21 cellular contexts compared by ENCODE assay signal in genomic region chr1:177137814-177138213, GRCh38. TPM values are rescaled to one million over a fixed set of nuclear protein-coding genes. Genes with fewer than 3 reads are reported as not detected.
DNase-seq lines count a peak whose midpoint lies in the region; ATAC-seq, FAIRE-seq and TF ChIP-seq lines count a peak whose summit lies in the region.
"Had no signal": no experiment of that assay in that cellular context is flagged by ENCODE, and none has a peak within 500 bp of the region (broad histone marks: within the 10 kb centered on the region; RNA-seq: fewer than 3 reads in every experiment).

No MANE protein-coding gene starts in this region.

- no peak overlapping the region for H2BK5ac ChIP-seq in H1 (ENCODE audit: low read depth, low read length)

- H2BK120ac ChIP-seq in H1 (replicated peaks; ENCODE audit: low read depth, low read length) = no peak overlapping the region

- 56% methylated on average over 1 of the region's 1 CpG; no CpG with 5 or more reads in 1 of the 2 experiments for WGBS in H1 (ENCODE audit: extremely low coverage in 1 of 2, insufficient coverage in 1 of 2, insufficient read length in 1 of 2, insufficient replicate concordance in 2 of 2, low coverage in 1 of 2, low lambda C conversion rate in 2 of 2, missing lambda C conversion rate in 1 of 2), 2 experiments

- dilution Hi-C loops in keratinocyte (cut with MboI; ENCODE audit: extremely low pct_ligation_motif_present, low sequenced_read_pairs) = no loop called here

- no peak for TF ChIP-seq POLR2A in H1 (IDR thresholded peaks at IDR 0.05; ENCODE audit: control extremely low read depth in 1 of 2, low read depth in 2 of 2, low read length in 2 of 2)

- no peak overlapping the region for H3K9ac ChIP-seq in BLaER1 treated with 17β-estradiol and CSF1 and Interleukin-3, amounts not matched to agents 10 nM and 100 nM
- H3K9ac ChIP-seq in Loucy (ENCODE audit: low read depth, low read length, poor library complexity, severe bottlenecking) (no peak overlapping the region), H1 (replicated peaks in 1 of 4; ENCODE audit: extremely low read depth in 1 of 4, low read depth in 3 of 4, low read length in 3 of 4) (no peak overlapping the region), keratinocyte (ENCODE audit: control insufficient read depth, extremely low read depth, insufficient read depth, low read length) (no peak overlapping the region)

- DNase-seq in H1 (ENCODE audit: low read depth in 1 of 2, low spot score in 2 of 2) = no peak
- DNase-seq in keratinocyte (ENCODE audit: low read depth, low spot score) = no peak
- no peak for DNase-seq in upper lobe of right lung
- DNase-seq in NCI-H2081 (lab: John Stamatoyannopoulos, UW) = no peak
- DNase-seq in SKM-1 (lab: John Stamatoyannopoulos, UW; ENCODE audit: unreplicated experiment) = no peak
- DNase-seq: DMS53, GDM1, IMR-90, MV-4-11, NCI-H1417, NCI-H1694 treated with DMSO at 0.1 percent for 48 hours, NCI-H774, OCI-M1, SJCRH30 had no signal

- H3K79me2 ChIP-seq in Loucy (ENCODE audit: insufficient read depth, low read length) (no peaks in the 10 kb centered on the region), H1 (ENCODE audit: control insufficient read depth in 1 of 2, insufficient read depth in 2 of 2, low read length in 2 of 2) (no peaks in the 10 kb centered on the region), keratinocyte (ENCODE audit: control insufficient read depth, insufficient read depth, low read length) (no peaks in the 10 kb centered on the region)

- CTCF ChIA-PET in H1 (lab: Charles Lee; ENCODE audit: partially characterized antibody) = interaction anchor here (0.5 to 3.2 kb wide), 31 partner anchors 8 to 1126 kb away, joined by 3 to 19 read pairs (median 4); partner anchors contain the start of genes ASTN1 and BRINP2

- intact Hi-C loops in upper lobe of right lung (cut with DNase I) = no loop called here

- H3K4me2 ChIP-seq in BLaER1 treated with 17β-estradiol and CSF1 and Interleukin-3, amounts not matched to agents 10 nM and 100 nM = peak overlapping the region in 6 of 11 experiments; percentile 26 to 84 (median 55); a peak in 8 of 22 replicates
- no peak overlapping the region for H3K4me2 ChIP-seq in Loucy (ENCODE audit: low read depth, low read length, poor library complexity, severe bottlenecking)
- no peak overlapping the region for H3K4me2 ChIP-seq in H1 (ENCODE audit: insufficient read depth in 1 of 2, low read depth in 2 of 2, low read length in 2 of 2)
- no peak overlapping the region for H3K4me2 ChIP-seq in keratinocyte (ENCODE audit: control insufficient read depth, extremely low read depth, insufficient read depth, low read depth, low read length)

- no peak overlapping the region for H4K8ac ChIP-seq in H1 (ENCODE audit: extremely low read depth, insufficient read depth, low read length)

- no peaks in the 10 kb centered on the region for H3K79me1 ChIP-seq in H1 (ENCODE audit: low read depth, low read length)

- H3K9me3 ChIP-seq in BLaER1 treated with 17β-estradiol and CSF1 and Interleukin-3, amounts not matched to agents 10 nM and 100 nM (replicated peaks in 1 of 11) = peaks cover 0 to 4% (median 0%) of the 10 kb centered on the region in 11 experiments; a peak in 1 of 22 replicates
- H3K9me3 ChIP-seq in Loucy (ENCODE audit: insufficient read depth, low read depth, low read length) = no peaks in the 10 kb centered on the region
- H3K9me3 ChIP-seq in H1 (ENCODE audit: insufficient read depth in 2 of 2, low read depth in 1 of 2, low read length in 1 of 2) = no peaks in the 10 kb centered on the region
- H3K9me3 ChIP-seq in keratinocyte (ENCODE audit: control insufficient read depth, low read depth, low read length) = no peaks in the 10 kb centered on the region
- H3K9me3 ChIP-seq in upper lobe of right lung = no peaks in the 10 kb centered on the region
- H3K9me3 ChIP-seq: SJCRH30 had no signal

- no peak overlapping the region for H4K5ac ChIP-seq in H1 (ENCODE audit: insufficient read length, low read depth, low read length)

- H3K27ac ChIP-seq in BLaER1 treated with 17β-estradiol and CSF1 and Interleukin-3, amounts not matched to agents 10 nM and 100 nM = no peak overlapping the region
- no peak overlapping the region for H3K27ac ChIP-seq in H1 (ENCODE audit: low read depth, low read length)
- H3K27ac ChIP-seq in keratinocyte (ENCODE audit: control insufficient read depth, insufficient read depth, low read length) = no peak overlapping the region
- H3K27ac ChIP-seq in upper lobe of right lung = no peak overlapping the region
- H3K27ac ChIP-seq: SJCRH30 had no signal

- H3K23me2 ChIP-seq in H1 (ENCODE audit: low read depth, low read length) = no peaks in the 10 kb centered on the region

- peak; percentile 49 to 62 for TF ChIP-seq RAD21 in H1 (IDR thresholded peaks at IDR 0.05 in 1 of 2, conservative IDR thresholded peaks at IDR 0.05 in 1 of 2; ENCODE audit: low read depth in 2 of 2, low read length in 2 of 2)

- H3K4me1 ChIP-seq in BLaER1 treated with 17β-estradiol and CSF1 and Interleukin-3, amounts not matched to agents 10 nM and 100 nM = peaks cover 27 to 79% (median 58%) of the 10 kb centered on the region in 10 experiments
- peaks cover 22% of the 10 kb centered on the region for H3K4me1 ChIP-seq in Loucy (ENCODE audit: insufficient read depth, low read length, poor library complexity, severe bottlenecking)
- H3K4me1 ChIP-seq in H1 (replicated peaks in 1 of 4; ENCODE audit: control insufficient read depth in 3 of 4, insufficient read depth in 4 of 4, low read length in 3 of 4) = peaks cover 0 to 2% (median 1%) of the 10 kb centered on the region in 4 experiments; a peak in 2 of 7 replicates
- H3K4me1 ChIP-seq in keratinocyte (ENCODE audit: control insufficient read depth, extremely low read depth, insufficient read depth, low read length) = no peaks in the 10 kb centered on the region
- H3K4me1 ChIP-seq in upper lobe of right lung = no peaks in the 10 kb centered on the region
- H3K4me1 ChIP-seq: SJCRH30 had no signal

- H3K9me1 ChIP-seq in keratinocyte (ENCODE audit: control insufficient read depth, extremely low read depth, insufficient read depth, low read length) = no peaks in the 10 kb centered on the region

- H3F3A ChIP-seq in Loucy (ENCODE audit: low read depth) = no peaks in the 10 kb centered on the region

- no peak overlapping the region for H2BK15ac ChIP-seq in H1 (ENCODE audit: low read length)

- POLR2A ChIA-PET in H1 (lab: Charles Lee; ENCODE audit: partially characterized antibody) = no interaction called here

- peak; percentile 42 for TF ChIP-seq CTCF in Loucy (conservative IDR thresholded peaks at IDR 0.05; ENCODE audit: low read length)
- peak; percentile 7 to 58 (median 49) for TF ChIP-seq CTCF in H1 (IDR thresholded peaks at IDR 0.05; ENCODE audit: control extremely low read depth in 1 of 3, insufficient read depth in 1 of 3, low read depth in 1 of 3, low read length in 3 of 3)
- TF ChIP-seq CTCF in keratinocyte (optimal IDR thresholded peaks at IDR 0.05 in 1 of 3, IDR thresholded peaks at IDR 0.05 in 1 of 3, conservative IDR thresholded peaks at IDR 0.05 in 1 of 3; ENCODE audit: extremely low read depth in 1 of 3, insufficient read depth in 2 of 3, low read length in 3 of 3) = peak; percentile 4 to 13 (median 9)
- no peak for TF ChIP-seq CTCF in upper lobe of right lung (IDR thresholded peaks at IDR 0.05)

- TF ChIP-seq EP300 in H1 (IDR thresholded peaks at IDR 0.05; ENCODE audit: borderline replicate concordance in 1 of 2, low read depth in 2 of 2, low read length in 2 of 2) = no peak

- H2AFZ ChIP-seq in Loucy (ENCODE audit: low read length) (no peak overlapping the region), H1 (ENCODE audit: low read length) (no peak overlapping the region), keratinocyte (ENCODE audit: control insufficient read depth, low read length) (no peak overlapping the region)

- H3K4ac ChIP-seq in H1 (replicated peaks; ENCODE audit: insufficient read length, low read depth, low read length) = no peak overlapping the region

- H3K27me3 ChIP-seq in BLaER1 treated with 17β-estradiol and CSF1 and Interleukin-3, amounts not matched to agents 10 nM and 100 nM = no peaks in the 10 kb centered on the region
- no peaks in the 10 kb centered on the region for H3K27me3 ChIP-seq in Loucy (ENCODE audit: insufficient read depth, low read length, poor library complexity, severe bottlenecking)
- no peaks in the 10 kb centered on the region for H3K27me3 ChIP-seq in H1 (replicated peaks in 1 of 4; ENCODE audit: control insufficient read depth in 3 of 4, extremely low read depth in 1 of 4, insufficient read depth in 3 of 4, low read length in 3 of 4)
- peaks cover 2% of the 10 kb centered on the region for H3K27me3 ChIP-seq in keratinocyte (ENCODE audit: control insufficient read depth, extremely low read depth, insufficient read depth, low read length)
- H3K27me3 ChIP-seq in upper lobe of right lung = no peaks in the 10 kb centered on the region
- H3K27me3 ChIP-seq: SJCRH30 had no signal

- no peaks in the 10 kb centered on the region for H3K9me2 ChIP-seq in Loucy (replicated peaks; ENCODE audit: low read depth, low read length)

- H3K23ac ChIP-seq in H1 (ENCODE audit: insufficient read length) = no peak overlapping the region

- H2AK5ac ChIP-seq in H1 (ENCODE audit: low read depth, low read length) = no peak overlapping the region

- H3K36me3 ChIP-seq in BLaER1 treated with 17β-estradiol and CSF1 and Interleukin-3, amounts not matched to agents 10 nM and 100 nM = no peaks in the 10 kb centered on the region
- H3K36me3 ChIP-seq in Loucy (ENCODE audit: insufficient read depth, low read length) (no peaks in the 10 kb centered on the region), H1 (ENCODE audit: control insufficient read depth in 2 of 4, insufficient read depth in 4 of 4, low read length in 3 of 4) (no peaks in the 10 kb centered on the region), keratinocyte (ENCODE audit: control insufficient read depth in 2 of 2, extremely low read depth in 1 of 2, insufficient read depth in 2 of 2, low read length in 2 of 2) (no peaks in the 10 kb centered on the region), upper lobe of right lung (no peaks in the 10 kb centered on the region)
- H3K36me3 ChIP-seq: SJCRH30 had no signal

- H3K14ac ChIP-seq in H1 (ENCODE audit: insufficient read length) = no peak overlapping the region

- H4K91ac ChIP-seq in H1 (replicated peaks; ENCODE audit: insufficient read length, low read length) = no peak overlapping the region

- H3K56ac ChIP-seq in H1 (replicated peaks; ENCODE audit: insufficient read length, low read depth, low read length) = no peak overlapping the region

- H2BK20ac ChIP-seq in H1 (ENCODE audit: low read length) = no peak overlapping the region

- FAIRE-seq in H1 (lab: Jason Lieb, UNC) = peak; percentile 74
- FAIRE-seq in keratinocyte (lab: Jason Lieb, UNC) = no peak
- FAIRE-seq: GM18507, RCC 7860 had no signal

- H3K4me3 ChIP-seq in BLaER1 treated with 17β-estradiol and CSF1 and Interleukin-3, amounts not matched to agents 10 nM and 100 nM = no peak overlapping the region
- no peak overlapping the region for H3K4me3 ChIP-seq in Loucy (ENCODE audit: low read length, poor library complexity, severe bottlenecking)
- no peak overlapping the region for H3K4me3 ChIP-seq in H1 (ENCODE audit: extremely low read depth in 1 of 4, insufficient read depth in 2 of 4, low read depth in 3 of 4, low read length in 4 of 4)
- no peak overlapping the region for H3K4me3 ChIP-seq in keratinocyte (ENCODE audit: control insufficient read depth in 2 of 3, extremely low read depth in 1 of 3, insufficient read depth in 2 of 3, low read depth in 1 of 3, low read length in 3 of 3)
- H3K4me3 ChIP-seq in upper lobe of right lung = no peak overlapping the region
- H3K4me3 ChIP-seq: SJCRH30 had no signal

- no peaks in the 10 kb centered on the region for H4K20me1 ChIP-seq in BLaER1 treated with 17β-estradiol and CSF1 and Interleukin-3, amounts not matched to agents 10 nM and 100 nM
- H4K20me1 ChIP-seq in Loucy (ENCODE audit: insufficient read depth, low read length, poor library complexity, severe bottlenecking) (no peaks in the 10 kb centered on the region), H1 (replicated peaks in 1 of 2; ENCODE audit: control insufficient read depth in 1 of 2, insufficient read depth in 2 of 2, low read length in 2 of 2) (no peaks in the 10 kb centered on the region), keratinocyte (ENCODE audit: control insufficient read depth, extremely low read depth, insufficient read depth, low read length) (no peaks in the 10 kb centered on the region)

- H2BK12ac ChIP-seq in H1 (ENCODE audit: low read depth, low read length) = no peak overlapping the region

- no peak overlapping the region for H3K18ac ChIP-seq in H1 (ENCODE audit: extremely low read depth, low read length)

- ATAC-seq in upper lobe of right lung (no peak), GM21786 (IDR thresholded peaks at IDR 0.05; ENCODE audit: unreplicated experiment) (no peak)
- ATAC-seq: HCT116 had no signal

RNA-seq across cellular contexts. Expression of gene ASTN1, which starts 26.7 kb away (rescaled TPM):
- 4.1 and 4.3 TPM in 2 replicates for total RNA-seq in H1 (2021; fragmentation: NEBNext Ultra II Directional; extraction: Animal tissue kit (Norgen Biotek cat#: 25700))
- polyA plus RNA-seq in H1 (2011; rRNA removed) (2.9 and 3.6 TPM in 2 replicates), keratinocyte (0.08 TPM in 3 replicates)
- 2.6 TPM for polyA plus RNA-seq in H1 (2011; cell fraction: cytosol; rRNA removed)
- polyA plus RNA-seq in H1 (2011; cell fraction: nucleus; rRNA removed) = 7.2 TPM
- 2.3 to 3.5 TPM (median 2.9 TPM) in 4 replicates for polyA plus RNA-seq in H1 (2012, experiment 1 of 2)
- polyA plus RNA-seq in H1 (2012, experiment 2 of 2) = 1.3 TPM
- 3.6 TPM for polyA plus RNA-seq in H1 (2013, experiment 1 of 2)
- polyA plus RNA-seq in H1 (2013, experiment 2 of 2) = 2.8 TPM
- 8.7 and 10.2 TPM in 2 replicates for polyA minus RNA-seq in H1 (2011; rRNA and poly(A)+ RNA removed)
- polyA minus RNA-seq in H1 (2011; cell fraction: cytosol; rRNA and poly(A)+ RNA removed) = 3.3 TPM
- polyA minus RNA-seq in H1 (2011; cell fraction: nucleus; rRNA and poly(A)+ RNA removed) = 12.3 TPM
- not detected for polyA plus RNA-seq in keratinocyte (2011; ENCODE audit: low read depth)
- 0.10 and 0.28 TPM in 2 replicates for polyA plus RNA-seq in keratinocyte (2011; cell fraction: cytosol; rRNA removed)
- polyA plus RNA-seq in keratinocyte (2011; cell fraction: nucleus; rRNA removed) = 0.18 and 0.23 TPM in 2 replicates
- polyA plus RNA-seq in keratinocyte (2012; ENCODE audit: low replicate concordance) = 0.05 and 0.13 TPM in 2 replicates
- polyA minus RNA-seq in keratinocyte = 0.06 to 0.40 TPM (median 0.10 TPM) in 3 replicates
- polyA minus RNA-seq in keratinocyte (2011; cell fraction: cytosol; rRNA and poly(A)+ RNA removed) = not detected
- polyA minus RNA-seq in keratinocyte (2011; cell fraction: nucleus; rRNA and poly(A)+ RNA removed) = 0.11 and 0.23 TPM in 2 replicates
- total RNA-seq in upper lobe of right lung = 0.20 TPM
- total RNA-seq: SJCRH30; T-helper 1 cell treated with Interleukin-12 subunit alpha and Interleukin-12 subunit beta and Interleukin-4 antibody, amounts not matched to agents 30 ng/mL and 1 ng/mL, for 36 hours had no signal

RNA-seq across cellular contexts. Expression of gene BRINP2, which starts 32.9 kb away (rescaled TPM):
- total RNA-seq in H1 (2021; fragmentation: NEBNext Ultra II Directional; extraction: Animal tissue kit (Norgen Biotek cat#: 25700)) = 0.39 and 0.42 TPM in 2 replicates
- 0.22 and 0.42 TPM in 2 replicates for polyA plus RNA-seq in H1 (2011; rRNA removed)
- 0.32 TPM for polyA plus RNA-seq in H1 (2011; cell fraction: cytosol; rRNA removed)
- polyA plus RNA-seq in H1 (2011; cell fraction: nucleus; rRNA removed) = 0.68 TPM
- polyA plus RNA-seq in H1 (2012, experiment 1 of 2) = 0.30 to 0.42 TPM (median 0.34 TPM) in 4 replicates
- polyA plus RNA-seq in H1 (2012, experiment 2 of 2) = 0.08 TPM
- polyA plus RNA-seq in H1 (2013, experiment 1 of 2) = 0.41 TPM
- polyA plus RNA-seq in H1 (2013, experiment 2 of 2) = 0.40 TPM
- 0.76 and 1.1 TPM in 2 replicates for polyA minus RNA-seq in H1 (2011; rRNA and poly(A)+ RNA removed)
- not detected for polyA minus RNA-seq in H1 (2011; cell fraction: cytosol; rRNA and poly(A)+ RNA removed)
- 0.20 TPM for polyA minus RNA-seq in H1 (2011; cell fraction: nucleus; rRNA and poly(A)+ RNA removed)
- polyA plus RNA-seq in keratinocyte = 0.05 TPM in 1 of 3 replicates, not detected in the others
- not detected for polyA plus RNA-seq in keratinocyte (2011; ENCODE audit: low read depth)
- 0.06 TPM in 1 of 2 replicates, not detected in the other for polyA plus RNA-seq in keratinocyte (2011; cell fraction: cytosol; rRNA removed)
- 0.08 and 0.11 TPM in 2 replicates for polyA plus RNA-seq in keratinocyte (2011; cell fraction: nucleus; rRNA removed)
- polyA plus RNA-seq in keratinocyte (2012; ENCODE audit: low replicate concordance) = 0.02 and 0.06 TPM in 2 replicates
- not detected in 3 replicates for polyA minus RNA-seq in keratinocyte
- polyA minus RNA-seq in keratinocyte (2011; cell fraction: cytosol; rRNA and poly(A)+ RNA removed) = not detected
- polyA minus RNA-seq in keratinocyte (2011; cell fraction: nucleus; rRNA and poly(A)+ RNA removed) = not detected in 2 replicates
- not detected for total RNA-seq in upper lobe of right lung
- total RNA-seq: IMR-90, SJCRH30 had no signal
- polyA plus RNA-seq: IMR-90 had no signal

Comparison
In these comparisons a context has a peak if more than half of its experiments do, and no peak if none do; other contexts are left out.
1. H3K4me2 ChIP-seq: peak in BLaER1 treated with 17β-estradiol and CSF1 and Interleukin-3, amounts not matched to agents 10 nM and 100 nM (6 of 11); none in Loucy (single experiment), H1 (0 of 2) and keratinocyte (single experiment).